8 cellular contexts compared by ENCODE assay signal in the genomic region with DNA sequence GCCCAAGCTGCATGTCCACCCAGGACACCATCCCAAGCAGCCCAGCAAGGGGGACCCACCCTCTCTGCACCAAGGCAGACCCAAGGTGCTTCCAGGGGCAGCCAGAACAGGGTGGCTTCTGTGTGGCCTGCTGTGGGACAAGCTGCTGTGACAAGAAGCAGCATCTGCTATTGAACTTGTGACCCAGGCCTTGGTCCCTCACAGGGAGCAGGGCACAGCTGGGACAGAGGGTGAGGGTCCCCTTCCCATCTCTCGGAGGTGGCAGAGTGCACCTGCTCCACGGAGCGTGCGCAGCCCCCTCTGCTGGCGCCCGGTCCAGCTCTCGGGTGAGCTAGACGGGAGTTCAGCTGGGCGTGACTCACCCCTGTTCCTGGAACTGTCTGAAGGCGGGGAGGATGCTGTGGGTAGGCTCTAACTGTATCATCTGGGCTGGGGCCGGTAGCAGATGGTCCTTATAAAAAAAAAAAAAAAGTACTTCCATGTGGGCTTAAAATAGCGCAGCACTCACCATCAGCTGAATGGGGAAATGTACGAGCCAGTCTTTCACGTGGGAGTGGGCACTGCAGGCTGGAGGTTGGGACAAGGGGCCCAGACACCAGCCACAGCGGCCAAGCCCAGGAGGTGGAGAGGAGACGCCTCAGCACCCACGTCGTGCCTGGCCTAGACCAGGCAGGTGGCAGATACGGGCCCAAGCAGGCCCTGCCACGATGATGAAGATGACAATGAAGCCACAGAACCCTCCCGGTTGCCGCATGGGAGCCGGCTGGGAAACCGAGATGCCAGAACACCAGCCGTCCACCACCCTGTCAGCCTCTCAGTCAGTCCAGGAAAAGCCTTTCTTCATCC.
A peak's percentile ranks its signal among the peaks of the same experiment; 100 is the strongest.
DNase-seq lines count a peak whose midpoint lies in the region; ATAC-seq and TF ChIP-seq lines count a peak whose summit lies in the region.

No MANE protein-coding gene starts in this region.

- H3K27me3 ChIP-seq in psoas muscle (ENCODE audit: insufficient read depth in 3 of 3, low read length in 2 of 3) = peaks cover 0 to 2% (median 0%) of the 10 kb centered on the region in 3 donors

- H3K36me3 ChIP-seq in psoas muscle (ENCODE audit: insufficient read depth in 1 of 2, low read depth in 1 of 2) = no peaks in the 10 kb centered on the region

- TF ChIP-seq CTCF in AG04449 (IDR thresholded peaks at IDR 0.05; ENCODE audit: insufficient read depth, low read length, missing control alignments) = peak; percentile 73
- TF ChIP-seq CTCF in fibroblast of the aortic adventitia (IDR thresholded peaks at IDR 0.05; ENCODE audit: insufficient read depth, low read length) = peak; percentile 14
- peak; percentile 14 for TF ChIP-seq CTCF in psoas muscle (IDR thresholded peaks at IDR 0.05)

- intact Hi-C loops in psoas muscle (cut with DNase I) = no loop called here

- ATAC-seq in GM18868 (IDR thresholded peaks at IDR 0.05; ENCODE audit: unreplicated experiment) = peak; percentile 46
- ATAC-seq in HG03060 (IDR thresholded peaks at IDR 0.05; ENCODE audit: low read depth, unreplicated experiment) = peak; percentile 32
- ATAC-seq in psoas muscle = peak; percentile 77 to 86 (median 80)

- no peak overlapping the region for H3K27ac ChIP-seq in psoas muscle

- DNase-seq in AG04449 (ENCODE audit: low read depth, low spot score) (peak; percentile 65), NOMO-1 treated with dmso at 0.1 percent for 144 hours (lab: John Stamatoyannopoulos, UW; ENCODE audit: unreplicated experiment) (peak; percentile 96), fibroblast of the aortic adventitia (ENCODE audit: low read depth) (peak; percentile 66), psoas muscle (peak; percentile 74 to 82), COLO829 (ENCODE audit: low spot score) (no peak)
- DNase-seq in activated CD8-positive, alpha-beta memory T cell treated with anti-CD3 and anti-CD28 coated beads, Interleukin-2, amount 50 U/mL, for 4 hours = peak; percentile 87

- H3K9me3 ChIP-seq in psoas muscle = no peaks in the 10 kb centered on the region

- POLR2A ChIA-PET in AG04449 (lab: Yijun Ruan, JAX) = interaction anchor here (0.6 to 2.7 kb wide), 5 partner anchors 34 to 1338 kb away, joined by 3 to 45 read pairs (median 3); a partner anchor contains a TSS

- H3K4me3 ChIP-seq in AG04449 (ENCODE audit: low read depth, low read length) (no peak overlapping the region), fibroblast of the aortic adventitia (ENCODE audit: low read depth, low read length) (no peak overlapping the region), psoas muscle (no peak overlapping the region)

- WGBS in psoas muscle, 3 donors = 40 to 64% (median 42%) methylated on average over 25 of the region's 25 CpGs

- CTCF ChIA-PET in AG04449 (lab: Yijun Ruan, JAX) = interaction anchor here (0.9 to 3.7 kb wide), 7 partner anchors 9 to 142 kb away, joined by 3 to 14 read pairs (median 3); no protein-coding TSS in a partner anchor

- no peaks in the 10 kb centered on the region for H3K4me1 ChIP-seq in psoas muscle

Comparison
In these comparisons a context has a peak if more than half of its experiments do, and no peak if none do; other contexts are left out.
1. CTCF ChIP-seq: peak in every context shown above with its lines; median percentile 73 in AG04449; 14 in fibroblast of the aortic adventitia; 14 in psoas muscle.